Comparison of ENCODE assay signal across 8 cellular contexts in genomic region chr7:140026935-140027334, GRCh38.
"Had no signal": no experiment of that assay in that cellular context is flagged by ENCODE, and none has a peak within 500 bp of the region (broad histone marks: within the 10 kb centered on the region; RNA-seq: fewer than 3 reads in every experiment).

No MANE protein-coding gene starts in this region.

- H3K27ac ChIP-seq: GM23248, HL-60 had no signal

- FAIRE-seq: H54 had no signal

- H3K9me3 Mint-ChIP-seq: H9, IgD-negative memory B cell had no signal

- H3K4me3 Mint-ChIP-seq: H9, IgD-negative memory B cell had no signal

- DNase-seq: GM23248, GOT3, H9, HCEC 1CT, KG1 had no signal

- H3K4me1 Mint-ChIP-seq: H9, IgD-negative memory B cell had no signal

- H3K27me3 Mint-ChIP-seq: IgD-negative memory B cell had no signal

- H2AFZ ChIP-seq: GM23248 had no signal

- H3K9ac ChIP-seq: GM23248 had no signal

- H3K27ac Mint-ChIP-seq: H9 had no signal

- H3K4me3 ChIP-seq: GM23248 had no signal
